In genomic region chr10:93494494-93494893, GRCh38 we compare ENCODE assay signal across 29 cellular contexts.
"Had no signal": no experiment of that assay in that cellular context is flagged by ENCODE, and none has a peak within 500 bp of the region (broad histone marks: within the 10 kb centered on the region; RNA-seq: fewer than 3 reads in every experiment).

No MANE protein-coding gene starts in this region.

- H3K9me3 ChIP-seq: adrenal gland, SJCRH30 had no signal

- DNase-seq: activated B cell treated with CpG ODN at 0.5 μM for 24 hours; activated CD4-positive, alpha-beta memory T cell treated with anti-CD3 and anti-CD28 coated beads for 36 hours; activated CD4-positive, alpha-beta T cell treated with anti-CD3 and anti-CD28 coated beads for 4 hours; activated CD4-positive, alpha-beta T cell treated with anti-CD3 and anti-CD28 coated beads, Interleukin-2, amount 50 U/mL, for 1 hour; activated CD4-positive, CD25-positive, alpha-beta regulatory T cell treated with anti-CD3 and anti-CD28 coated beads, Interleukin-2, amount 50 U/mL, for 72 hours; activated CD8-positive, alpha-beta memory T cell treated with anti-CD3 and anti-CD28 coated beads, Interleukin-2, amount 50 U/mL, for 4 hours; activated gamma-delta T cell treated with Interleukin-2 at 50 U/mL for 16 hours; activated naive CD4-positive, alpha-beta T cell treated with anti-CD3 and anti-CD28 coated beads for 36 hours; activated T-cell treated with anti-CD3 and anti-CD28 coated beads for 4 hours; activated T-cell treated with anti-CD3 and anti-CD28 coated beads, Interleukin-2, amount 50 U/mL, for 4 hours; adrenal gland; brain microvascular endothelial cell; central memory CD4-positive, alpha-beta T cell; MM.1S; NCI-H1092 treated with DMSO at 0.1 percent for 48 hours; NCI-H1694; NCI-H1930; NCI-H2081 treated with DMSO at 0.1 percent for 48 hours; NCI-H226; NCI-H524 treated with DMSO at 0.1 percent for 48 hours; NCI-H748 treated with DMSO at 0.1 percent for 48 hours; OCI-M1; SHP77; SJCRH30 had no signal

- H3K27ac ChIP-seq: adrenal gland, brain microvascular endothelial cell, KMS-11, SJCRH30, SK-N-MC had no signal

- H3K27ac Mint-ChIP-seq: activated B cell treated with CpG ODN at 0.5 μM for 24 hours; activated CD4-positive, alpha-beta memory T cell treated with anti-CD3 and anti-CD28 coated beads for 36 hours; activated naive CD4-positive, alpha-beta T cell treated with anti-CD3 and anti-CD28 coated beads for 36 hours; activated T-helper 1 cell treated with anti-CD3 and anti-CD28 coated beads, Interleukin-12 subunit alpha, Interleukin-12 subunit beta, Interleukin-2, Interleukin-4 antibody, amounts not matched to agents 30 ng/mL and 10 ng/mL and 1 ng/mL, durations not matched to agents 14 hours and 24 hours and 36 hours; T-helper 2 cell treated with Interferon-gamma antibody and Interleukin-4, amounts not matched to agents 5 μg/mL and 100 μg/mL, for 36 hours had no signal

- H3K27me3 ChIP-seq: adrenal gland, brain microvascular endothelial cell, SJCRH30 had no signal

- H3K9me3 Mint-ChIP-seq: activated B cell treated with CpG ODN at 0.5 μM for 24 hours; activated CD4-positive, alpha-beta memory T cell treated with anti-CD3 and anti-CD28 coated beads for 36 hours; activated naive CD4-positive, alpha-beta T cell treated with anti-CD3 and anti-CD28 coated beads for 36 hours; activated naive CD4-positive, alpha-beta T cell treated with anti-CD3 and anti-CD28 coated beads, Interleukin-2, amount 50 U/mL, for 72 hours; activated T-cell treated with anti-CD3 and anti-CD28 coated beads, Interleukin-2, amount 50 U/mL, for 4 hours; activated T-helper 1 cell treated with anti-CD3 and anti-CD28 coated beads, Interleukin-12 subunit alpha, Interleukin-12 subunit beta, Interleukin-2, Interleukin-4 antibody, amounts not matched to agents 30 ng/mL and 10 ng/mL and 1 ng/mL, durations not matched to agents 14 hours and 24 hours and 36 hours; T-helper 2 cell treated with Interferon-gamma antibody and Interleukin-4, amounts not matched to agents 5 μg/mL and 100 μg/mL, for 36 hours had no signal

- ATAC-seq: activated naive CD4-positive, alpha-beta T cell treated with anti-CD3 and anti-CD28 coated beads, Interleukin-2, amount 50 U/mL, for 72 hours; activated T-cell treated with anti-CD3 and anti-CD28 coated beads, Interleukin-2, amount 50 U/mL, for 4 hours had no signal

- H3K27me3 Mint-ChIP-seq: activated CD4-positive, alpha-beta memory T cell treated with anti-CD3 and anti-CD28 coated beads for 36 hours had no signal

- H3K4me3 Mint-ChIP-seq: activated CD4-positive, alpha-beta memory T cell treated with anti-CD3 and anti-CD28 coated beads for 36 hours; activated naive CD4-positive, alpha-beta T cell treated with anti-CD3 and anti-CD28 coated beads for 36 hours had no signal
